ENCODE assay signal across 10 cellular contexts in the genomic region with DNA sequence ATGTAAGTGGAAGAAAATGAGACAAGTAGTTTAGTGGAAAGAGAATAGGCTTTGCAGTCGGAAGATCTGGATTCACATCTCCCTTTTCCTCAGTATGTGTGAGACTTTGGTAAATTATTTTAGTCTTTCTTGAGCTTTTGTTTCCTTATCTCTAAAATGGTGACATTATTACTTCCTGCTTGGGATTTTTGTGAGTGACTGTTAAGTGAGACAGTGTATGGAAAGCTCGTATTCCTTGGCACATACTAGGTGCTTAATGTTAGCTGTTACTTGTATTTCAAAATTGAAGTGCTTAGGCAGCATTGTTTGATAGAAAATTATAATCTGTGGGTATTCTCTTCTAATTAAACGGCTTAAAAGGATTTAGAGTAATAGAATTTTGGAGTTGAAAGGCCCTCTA. TPM values are rescaled to one million over a fixed set of nuclear protein-coding genes. Genes with fewer than 3 reads are reported as not detected.
A peak's percentile ranks its signal among the peaks of the same experiment; 100 is the strongest.
DNase-seq lines count a peak whose midpoint lies in the region; ATAC-seq, FAIRE-seq and TF ChIP-seq lines count a peak whose summit lies in the region.
"Had no signal": no experiment of that assay in that cellular context is flagged by ENCODE, and none has a peak within 500 bp of the region (broad histone marks: within the 10 kb centered on the region; RNA-seq: fewer than 3 reads in every experiment).

No MANE protein-coding gene starts in this region.

- intact Hi-C loops in activated T-helper 1 cell treated with anti-CD3 and anti-CD28 coated beads, Interleukin-12 subunit alpha, Interleukin-12 subunit beta, Interleukin-2, Interleukin-4 antibody, amounts not matched to agents 30 ng/mL and 10 ng/mL and 1 ng/mL, durations not matched to agents 14 hours and 24 hours and 36 hours (cut with micrococcal nuclease), result loop anchor here (5.0 kb wide), 1 partner anchor 336 kb away; no protein-coding TSS in a partner anchor

- H3K4me1 ChIP-seq in keratinocyte (ENCODE audit: control insufficient read depth, extremely low read depth, insufficient read depth, low read length), result peaks cover 5% of the 10 kb centered on the region
- peaks cover 27 to 54% of the 10 kb centered on the region in 2 donors for H3K4me1 ChIP-seq in thoracic aorta (ENCODE audit: control insufficient read depth in 1 of 2, low read depth in 2 of 2)

- H3K27ac Mint-ChIP-seq in activated CD8-positive, alpha-beta memory T cell treated with anti-CD3 and anti-CD28 coated beads, Interleukin-2, amount 10 ng/mL, durations not matched to agents 7 days and 5 days, result peak overlapping the region; percentile 8
- H3K27ac Mint-ChIP-seq in activated T-helper 1 cell treated with anti-CD3 and anti-CD28 coated beads, Interleukin-12 subunit alpha, Interleukin-12 subunit beta, Interleukin-2, Interleukin-4 antibody, amounts not matched to agents 30 ng/mL and 10 ng/mL and 1 ng/mL, durations not matched to agents 14 hours and 24 hours and 36 hours, result peak overlapping the region; percentile 70

- no peaks in the 10 kb centered on the region for H3K9me1 ChIP-seq in keratinocyte (ENCODE audit: control insufficient read depth, extremely low read depth, insufficient read depth, low read length)

- dilution Hi-C loops in keratinocyte (cut with MboI; ENCODE audit: extremely low pct_ligation_motif_present, low sequenced_read_pairs), result no loop called here

- CTCF ChIA-PET in activated CD8-positive, alpha-beta memory T cell treated with anti-CD3 and anti-CD28 coated beads, Interleukin-2, amount 10 ng/mL, durations not matched to agents 7 days and 5 days (lab: Charles Lee), result interaction anchor here (1.7 to 3.7 kb wide), 2 partner anchors 34 kb away, joined by 8 to 28 read pairs; no protein-coding TSS in a partner anchor

- H2AFZ ChIP-seq in keratinocyte (ENCODE audit: control insufficient read depth, low read length), result no peak overlapping the region

- H3K9me3 Mint-ChIP-seq in activated CD8-positive, alpha-beta memory T cell treated with anti-CD3 and anti-CD28 coated beads, Interleukin-2, amount 10 ng/mL, durations not matched to agents 7 days and 5 days (ENCODE audit: low read depth), result no peaks in the 10 kb centered on the region
- no peaks in the 10 kb centered on the region for H3K9me3 Mint-ChIP-seq in activated T-helper 1 cell treated with anti-CD3 and anti-CD28 coated beads, Interleukin-12 subunit alpha, Interleukin-12 subunit beta, Interleukin-2, Interleukin-4 antibody, amounts not matched to agents 30 ng/mL and 10 ng/mL and 1 ng/mL, durations not matched to agents 14 hours and 24 hours and 36 hours

- peak overlapping the region; percentile 98 for H3K9ac ChIP-seq in keratinocyte (ENCODE audit: control insufficient read depth, extremely low read depth, insufficient read depth, low read length)

- no peaks in the 10 kb centered on the region for H4K20me1 ChIP-seq in keratinocyte (ENCODE audit: control insufficient read depth, extremely low read depth, insufficient read depth, low read length)

- peaks cover 35% of the 10 kb centered on the region for H3K4me1 Mint-ChIP-seq in activated CD8-positive, alpha-beta memory T cell treated with anti-CD3 and anti-CD28 coated beads, Interleukin-2, amount 10 ng/mL, durations not matched to agents 7 days and 5 days
- peaks cover 36% of the 10 kb centered on the region for H3K4me1 Mint-ChIP-seq in activated T-helper 1 cell treated with anti-CD3 and anti-CD28 coated beads, Interleukin-12 subunit alpha, Interleukin-12 subunit beta, Interleukin-2, Interleukin-4 antibody, amounts not matched to agents 30 ng/mL and 10 ng/mL and 1 ng/mL, durations not matched to agents 14 hours and 24 hours and 36 hours (ENCODE audit: low read depth)

- peak overlapping the region; percentile 86 to 98 (median 93) for H3K4me3 ChIP-seq in keratinocyte (ENCODE audit: control insufficient read depth in 2 of 3, extremely low read depth in 1 of 3, insufficient read depth in 2 of 3, low read depth in 1 of 3, low read length in 3 of 3)
- H3K4me3 ChIP-seq in thoracic aorta, result peak overlapping the region; percentile 91

- no peak for FAIRE-seq in keratinocyte (lab: Jason Lieb, UNC)

- no peak for ATAC-seq in activated CD8-positive, alpha-beta memory T cell treated with anti-CD3 and anti-CD28 coated beads, Interleukin-2, amount 10 ng/mL, durations not matched to agents 7 days and 5 days
- no peak for ATAC-seq in thoracic aorta (ENCODE audit: insufficient number of reproducible peaks, low FRiP score, low read depth)
- no peak for ATAC-seq in HG03354 (IDR thresholded peaks at IDR 0.05; ENCODE audit: poor library complexity, severe bottlenecking, unreplicated experiment)

- H3K27me3 ChIP-seq in keratinocyte (ENCODE audit: control insufficient read depth, extremely low read depth, insufficient read depth, low read length) (no peaks in the 10 kb centered on the region), thoracic aorta (replicated peaks; ENCODE audit: insufficient read depth) (no peaks in the 10 kb centered on the region)

- H3K27ac ChIP-seq in keratinocyte (ENCODE audit: control insufficient read depth, insufficient read depth, low read length), result peak overlapping the region; percentile 94
- no peak overlapping the region for H3K27ac ChIP-seq in thoracic aorta

- H3K36me3 ChIP-seq in keratinocyte (ENCODE audit: control insufficient read depth in 2 of 2, extremely low read depth in 1 of 2, insufficient read depth in 2 of 2, low read length in 2 of 2), result no peaks in the 10 kb centered on the region
- H3K36me3 ChIP-seq in thoracic aorta, result no peaks in the 10 kb centered on the region

- peaks cover 6% of the 10 kb centered on the region for H3K27me3 Mint-ChIP-seq in activated CD8-positive, alpha-beta memory T cell treated with anti-CD3 and anti-CD28 coated beads, Interleukin-2, amount 10 ng/mL, durations not matched to agents 7 days and 5 days
- peaks cover 6% of the 10 kb centered on the region for H3K27me3 Mint-ChIP-seq in activated T-helper 1 cell treated with anti-CD3 and anti-CD28 coated beads, Interleukin-12 subunit alpha, Interleukin-12 subunit beta, Interleukin-2, Interleukin-4 antibody, amounts not matched to agents 30 ng/mL and 10 ng/mL and 1 ng/mL, durations not matched to agents 14 hours and 24 hours and 36 hours (ENCODE audit: insufficient read depth)

- H3K9me3 ChIP-seq in keratinocyte (ENCODE audit: control insufficient read depth, low read depth, low read length), result no peaks in the 10 kb centered on the region
- no peaks in the 10 kb centered on the region for H3K9me3 ChIP-seq in thoracic aorta

- H3K4me2 ChIP-seq in keratinocyte (ENCODE audit: control insufficient read depth, extremely low read depth, insufficient read depth, low read depth, low read length), result peak overlapping the region; percentile 94

- H3K4me3 Mint-ChIP-seq in activated CD8-positive, alpha-beta memory T cell treated with anti-CD3 and anti-CD28 coated beads, Interleukin-2, amount 10 ng/mL, durations not matched to agents 7 days and 5 days, result peak overlapping the region; percentile 69
- peak overlapping the region; percentile 99 for H3K4me3 Mint-ChIP-seq in activated T-helper 1 cell treated with anti-CD3 and anti-CD28 coated beads, Interleukin-12 subunit alpha, Interleukin-12 subunit beta, Interleukin-2, Interleukin-4 antibody, amounts not matched to agents 30 ng/mL and 10 ng/mL and 1 ng/mL, durations not matched to agents 14 hours and 24 hours and 36 hours

- no peak for DNase-seq in activated CD8-positive, alpha-beta memory T cell treated with anti-CD3 and anti-CD28 coated beads, Interleukin-2, amount 10 ng/mL, durations not matched to agents 7 days and 5 days
- DNase-seq in activated CD8-positive, alpha-beta memory T cell treated with anti-CD3 and anti-CD28 coated beads, Interleukin-2, amount 50 U/mL, for 4 hours, result no peak
- no peak for DNase-seq in activated T-helper 1 cell treated with anti-CD3 and anti-CD28 coated beads, Interleukin-12 subunit alpha, Interleukin-12 subunit beta, Interleukin-2, Interleukin-4 antibody, amounts not matched to agents 30 ng/mL and 10 ng/mL and 1 ng/mL, durations not matched to agents 14 hours and 24 hours and 36 hours (ENCODE audit: low spot score)
- DNase-seq in keratinocyte (ENCODE audit: low read depth, low spot score) (no peak), thoracic aorta (ENCODE audit: low spot score) (no peak), NOMO-1 treated with dmso at 0.1 percent for 144 hours (lab: John Stamatoyannopoulos, UW; ENCODE audit: unreplicated experiment) (no peak)
- DNase-seq in stimulated activated CD4-positive, alpha-beta T cell treated with anti-CD3 and anti-CD28 coated beads, Interleukin-4, amount 100 ng/mL, for 1 hour, result no peak
- DNase-seq: C1 segment of cervical spinal cord, SHP77 had no signal

- peaks cover 17% of the 10 kb centered on the region for H3K36me3 Mint-ChIP-seq in activated CD8-positive, alpha-beta memory T cell treated with anti-CD3 and anti-CD28 coated beads, Interleukin-2, amount 10 ng/mL, durations not matched to agents 7 days and 5 days
- peaks cover 24% of the 10 kb centered on the region for H3K36me3 Mint-ChIP-seq in activated T-helper 1 cell treated with anti-CD3 and anti-CD28 coated beads, Interleukin-12 subunit alpha, Interleukin-12 subunit beta, Interleukin-2, Interleukin-4 antibody, amounts not matched to agents 30 ng/mL and 10 ng/mL and 1 ng/mL, durations not matched to agents 14 hours and 24 hours and 36 hours (ENCODE audit: low read depth)

- no peak for TF ChIP-seq CTCF in keratinocyte (optimal IDR thresholded peaks at IDR 0.05 in 1 of 3, IDR thresholded peaks at IDR 0.05 in 1 of 3, conservative IDR thresholded peaks at IDR 0.05 in 1 of 3; ENCODE audit: extremely low read depth in 1 of 3, insufficient read depth in 2 of 3, low read length in 3 of 3)
- TF ChIP-seq CTCF in thoracic aorta (IDR thresholded peaks at IDR 0.05), result no peak

- H3K79me2 ChIP-seq in keratinocyte (ENCODE audit: control insufficient read depth, insufficient read depth, low read length), result peaks cover 68% of the 10 kb centered on the region

RNA-seq across cellular contexts. Expression of a gene that starts 2.0 kb away (rescaled TPM):
- 100 to 1,000 TPM in 1 of 2 experiments, 10 to 100 TPM in 1; 88.0 to 105 TPM for total RNA-seq in activated CD8-positive, alpha-beta memory T cell treated with anti-CD3 and anti-CD28 coated beads, Interleukin-2, amount 10 ng/mL, durations not matched to agents 7 days and 5 days
- 88.8 and 96.8 TPM in 2 replicates for total RNA-seq in activated T-helper 1 cell treated with anti-CD3 and anti-CD28 coated beads, Interleukin-12 subunit alpha, Interleukin-12 subunit beta, Interleukin-2, Interleukin-4 antibody, amounts not matched to agents 30 ng/mL and 10 ng/mL and 1 ng/mL, durations not matched to agents 14 hours and 24 hours and 36 hours
- 44.3 to 66.5 TPM (median 53.0 TPM) in 3 replicates for polyA plus RNA-seq in keratinocyte
- 150 TPM for polyA plus RNA-seq in keratinocyte (2011; ENCODE audit: low read depth)
- 20.3 and 39.9 TPM in 2 replicates for polyA plus RNA-seq in keratinocyte (2011; cell fraction: cytosol; rRNA removed)
- 129 and 156 TPM in 2 replicates for polyA plus RNA-seq in keratinocyte (2011; cell fraction: nucleus; rRNA removed)
- 43.8 and 69.5 TPM in 2 replicates for polyA plus RNA-seq in keratinocyte (2012; ENCODE audit: low replicate concordance)
- 15.2 to 176 TPM (median 118 TPM) in 3 replicates for polyA minus RNA-seq in keratinocyte
- 29.2 TPM for polyA minus RNA-seq in keratinocyte (2011; cell fraction: cytosol; rRNA and poly(A)+ RNA removed)
- 137 and 245 TPM in 2 replicates for polyA minus RNA-seq in keratinocyte (2011; cell fraction: nucleus; rRNA and poly(A)+ RNA removed)
- total RNA-seq in thoracic aorta, result 100 to 1,000 TPM; 162 to 230 TPM
